In genomic region chr1:220875233-220875632, GRCh38 we compare ENCODE assay signal across 12 cellular contexts.
"Had no signal": no experiment of that assay in that cellular context is flagged by ENCODE, and none has a peak within 500 bp of the region (broad histone marks: within the 10 kb centered on the region; RNA-seq: fewer than 3 reads in every experiment).

No MANE protein-coding gene starts in this region.

- DNase-seq: foreskin melanocyte; heart left ventricle; hippocampal formation; kidney glomerular epithelial cell; mammary epithelial cell; naive thymus-derived CD4-positive, alpha-beta T cell; psoas muscle; stimulated activated CD4-positive, alpha-beta T cell treated with anti-CD3 and anti-CD28 coated beads, Interleukin-2, amount 100 ng/mL, for 48 hours; tibial artery; upper lobe of right lung had no signal

- H3K9me3 Mint-ChIP-seq: mesothelial cell of epicardium; stimulated activated naive CD8-positive, alpha-beta T cell treated with anti-CD3 and anti-CD28 coated beads, Interleukin-15, Interleukin-2, amounts not matched to agents 100 ng/mL and 50 ng/mL, for 24 hours had no signal

- ATAC-seq: heart left ventricle; naive thymus-derived CD4-positive, alpha-beta T cell; psoas muscle; upper lobe of right lung had no signal

- H3K4me3 Mint-ChIP-seq: mesothelial cell of epicardium; stimulated activated naive CD8-positive, alpha-beta T cell treated with anti-CD3 and anti-CD28 coated beads, Interleukin-15, Interleukin-2, amounts not matched to agents 100 ng/mL and 50 ng/mL, for 24 hours had no signal

- H3K27ac Mint-ChIP-seq: mesothelial cell of epicardium; naive thymus-derived CD4-positive, alpha-beta T cell; stimulated activated naive CD8-positive, alpha-beta T cell treated with anti-CD3 and anti-CD28 coated beads, Interleukin-15, Interleukin-2, amounts not matched to agents 100 ng/mL and 50 ng/mL, for 24 hours had no signal

- H3K36me3 Mint-ChIP-seq: mesothelial cell of epicardium had no signal
